In the genomic region with DNA sequence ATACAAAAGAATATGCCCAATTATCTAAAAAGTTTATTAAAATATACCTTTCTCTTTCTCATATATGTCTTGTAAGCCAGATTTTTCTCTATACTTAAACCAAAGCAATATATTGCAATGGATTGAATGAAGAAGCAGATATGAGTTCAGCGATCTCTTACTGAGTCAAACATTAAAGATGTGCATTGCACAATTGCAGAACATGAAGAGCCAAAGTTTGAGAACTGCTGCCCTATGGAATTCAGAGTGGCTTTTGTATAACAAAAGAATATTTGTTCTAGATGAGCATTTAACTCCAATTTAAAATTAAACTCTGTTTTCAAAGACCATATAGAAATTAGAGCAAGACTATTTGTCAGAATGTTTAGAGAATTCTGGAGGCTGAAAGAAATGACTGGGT, we compare ENCODE assay signal across 27 cellular contexts.
"Had no signal": no experiment of that assay in that cellular context is flagged by ENCODE, and none has a peak within 500 bp of the region (broad histone marks: within the 10 kb centered on the region; RNA-seq: fewer than 3 reads in every experiment).

No MANE protein-coding gene starts in this region.

- H3K9me3 ChIP-seq: body of pancreas, gastroesophageal sphincter, prostate gland, suprapubic skin, tibial nerve had no signal

- H3K4me1 ChIP-seq: gastroesophageal sphincter, prostate gland, tibial nerve had no signal

- DNase-seq: activated CD4-positive, alpha-beta T cell treated with anti-CD3 and anti-CD28 coated beads for 4 hours; activated CD4-positive, alpha-beta T cell treated with anti-CD3 and anti-CD28 coated beads, Interleukin-2, amount 50 U/mL, for 48 hours; activated CD4-positive, CD25-positive, alpha-beta regulatory T cell; activated naive CD4-positive, alpha-beta T cell treated with Interleukin-2 at 50 U/mL for 16 hours; activated naive CD8-positive, alpha-beta T cell treated with anti-CD3 and anti-CD28 coated beads, Interleukin-2, amount 10 ng/mL, durations not matched to agents 7 days and 5 days; activated T-cell treated with anti-CD3 and anti-CD28 coated beads, Interleukin-2, amount 50 U/mL, for 48 hours; body of pancreas; central memory CD4-positive, alpha-beta T cell; dorsolateral prefrontal cortex; endodermal cell; head of caudate nucleus; hypothalamus; midbrain; natural killer cell; right cardiac atrium; small intestine; stomach; SW 1271; T-helper 17 cell had no signal

- H3K27ac ChIP-seq: body of pancreas, dorsolateral prefrontal cortex, epithelial cell of prostate, gastroesophageal sphincter, prostate gland, stomach, suprapubic skin, tibial nerve had no signal

- FAIRE-seq: colon, islet of Langerhans had no signal

- H3K27me3 ChIP-seq: body of pancreas, dorsolateral prefrontal cortex, gastroesophageal sphincter, stomach, suprapubic skin, tibial nerve had no signal

- H3K36me3 ChIP-seq: gastroesophageal sphincter, prostate gland, stomach, suprapubic skin, tibial nerve had no signal

- H3K4me3 ChIP-seq: body of pancreas, dorsolateral prefrontal cortex, gastroesophageal sphincter, prostate gland, stomach, suprapubic skin, tibial nerve had no signal

- ATAC-seq: body of pancreas; gastroesophageal sphincter; natural killer cell; right cardiac atrium; stimulated activated memory B cell treated with anti-CD40 and anti-IgM and Interleukin-4, amounts not matched to agents 10 μg/mL and 1 μg/mL and 100 μg/mL, for 72 hours; T-helper 17 cell had no signal
